Comparison of ENCODE assay signal across 17 cellular contexts in the genomic region with DNA sequence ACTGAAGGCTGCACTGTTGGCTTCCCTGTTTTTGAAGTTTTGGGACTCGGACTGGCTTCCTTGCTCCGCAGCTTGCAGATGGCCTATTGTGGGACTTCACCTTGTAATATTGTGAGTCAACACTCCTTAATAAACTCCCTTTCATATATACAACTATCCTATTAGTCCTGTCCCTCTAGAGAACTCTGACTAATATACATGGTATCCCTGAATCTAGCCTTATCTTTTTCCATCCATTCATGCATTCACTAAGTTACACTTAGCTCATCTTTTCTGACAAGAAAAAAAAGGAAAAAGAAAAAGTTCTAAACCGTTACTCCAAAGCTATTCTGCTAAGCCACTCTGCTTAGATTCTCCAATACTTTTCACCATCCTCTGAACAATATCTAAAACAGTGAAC.
"Had no signal": no experiment of that assay in that cellular context is flagged by ENCODE, and none has a peak within 500 bp of the region (broad histone marks: within the 10 kb centered on the region; RNA-seq: fewer than 3 reads in every experiment).

No MANE protein-coding gene starts in this region.

- H2AFZ ChIP-seq: neural progenitor cell had no signal

- H3K4me3 ChIP-seq: heart left ventricle, left ventricle myocardium inferior, lower lobe of right lung, neural progenitor cell, pancreas had no signal

- H3K36me3 ChIP-seq: heart left ventricle, left ventricle myocardium inferior, lower lobe of right lung, neural progenitor cell, pancreas had no signal

- DNase-seq: effector memory CD4-positive, alpha-beta T cell; heart left ventricle; hypothalamus; islet precursor cell; left ventricle myocardium inferior; lower lobe of right lung; midbrain; occipital lobe; pancreas; right cardiac atrium; small intestine; stimulated activated CD4-positive, alpha-beta T cell treated with anti-CD3 and anti-CD28 coated beads, Interleukin-12 subunit alpha, Interleukin-12 subunit beta, amount 100 ng/mL, for 4 hours; stimulated activated naive CD4-positive, alpha-beta T cell; trophoblast cell had no signal

- H3K4me1 ChIP-seq: heart left ventricle, left ventricle myocardium inferior, lower lobe of right lung, pancreas had no signal

- H3K4me2 ChIP-seq: neural progenitor cell had no signal

- H3K9me3 ChIP-seq: left ventricle myocardium inferior, lower lobe of right lung, pancreas had no signal

- ATAC-seq: esophagus mucosa; heart left ventricle; lower lobe of right lung; natural killer cell treated with Interleukin-12 subunit alpha and Interleukin-12 subunit beta and Interleukin-15 and Interleukin-18, amount 100 ng/mL, for 72 hours; pancreas; right cardiac atrium had no signal

- H3K9ac ChIP-seq: neural progenitor cell had no signal

- H3K27me3 ChIP-seq: heart left ventricle, neural progenitor cell, pancreas had no signal

- H3K27ac ChIP-seq: heart left ventricle, left ventricle myocardium inferior, lower lobe of right lung, neural progenitor cell, pancreas had no signal
